ENCODE assay signal across 8 cellular contexts in the genomic region with DNA sequence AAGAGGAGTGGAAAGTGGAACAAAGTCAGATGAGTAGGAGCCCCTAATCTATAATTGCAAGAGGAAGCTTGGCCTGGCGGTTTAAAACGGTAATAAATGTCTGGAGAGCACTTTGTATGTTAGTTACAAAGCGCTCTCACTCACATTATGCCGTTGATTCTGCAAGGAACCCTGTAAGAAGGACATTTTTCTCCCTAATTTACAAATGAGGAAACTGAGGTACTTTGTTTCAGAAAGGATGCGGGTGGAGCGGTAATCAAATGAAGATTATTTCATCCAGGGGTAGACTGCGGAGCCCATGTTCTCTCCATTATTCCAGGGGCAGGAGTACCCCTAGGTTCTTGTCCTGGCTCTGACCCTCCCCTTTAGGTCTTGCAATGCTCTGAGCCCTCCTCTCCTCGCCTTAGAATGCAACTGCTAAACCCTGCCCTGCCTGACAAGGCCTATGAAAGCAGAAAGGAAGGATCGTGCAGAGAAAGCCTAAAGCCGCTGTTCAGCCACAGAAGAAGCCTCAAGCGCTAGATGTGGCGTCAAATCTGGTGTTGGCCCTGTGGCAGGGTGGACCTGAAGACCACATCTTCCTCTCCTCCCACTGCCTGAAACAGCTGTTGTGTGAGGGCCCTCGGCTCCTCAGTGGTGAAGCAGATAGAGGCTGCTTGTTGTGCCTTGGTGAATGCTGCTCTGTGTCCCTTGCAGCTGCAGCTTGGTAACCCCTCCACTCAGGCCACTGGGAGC. TPM values are rescaled to one million over a fixed set of nuclear protein-coding genes. Genes with fewer than 3 reads are reported as not detected.
DNase-seq lines count a peak whose midpoint lies in the region; ATAC-seq and TF ChIP-seq lines count a peak whose summit lies in the region.

No MANE protein-coding gene starts in this region.

- ATAC-seq in stimulated activated naive CD8-positive, alpha-beta T cell treated with anti-CD3 and anti-CD28 coated beads, Interleukin-15, Interleukin-2, amounts not matched to agents 100 U/mL and 50 U/mL, for 24 hours = no peak
- ATAC-seq in stimulated activated naive CD8-positive, alpha-beta T cell treated with anti-CD3 and anti-CD28 coated beads, Interleukin-15, amount 100 ng/mL, for 72 hours = no peak
- no peak for ATAC-seq in GM21737 (IDR thresholded peaks at IDR 0.05; ENCODE audit: unreplicated experiment)

- no peak overlapping the region for H3K27ac ChIP-seq in iPS-20b (ENCODE audit: low read length)
- H3K27ac ChIP-seq in thyroid gland = peak overlapping the region in 1 of 3 donors; percentile 7

- peak overlapping the region; percentile 93 for H3K4me3 Mint-ChIP-seq in stimulated activated naive CD8-positive, alpha-beta T cell treated with anti-CD3 and anti-CD28 coated beads, Interleukin-15, Interleukin-2, amounts not matched to agents 100 ng/mL and 50 ng/mL, for 24 hours
- H3K4me3 Mint-ChIP-seq in stimulated activated naive CD8-positive, alpha-beta T cell treated with anti-CD3 and anti-CD28 coated beads, Interleukin-15, amount 100 ng/mL, for 72 hours = peak overlapping the region; percentile 100

- intact Hi-C loops in thyroid gland (cut with DNase I) = no loop called here

- H3K27ac Mint-ChIP-seq in stimulated activated naive CD8-positive, alpha-beta T cell treated with anti-CD3 and anti-CD28 coated beads, Interleukin-15, Interleukin-2, amounts not matched to agents 100 ng/mL and 50 ng/mL, for 24 hours = peak overlapping the region; percentile 94
- H3K27ac Mint-ChIP-seq in stimulated activated naive CD8-positive, alpha-beta T cell treated with anti-CD3 and anti-CD28 coated beads, Interleukin-15, amount 100 ng/mL, for 72 hours = peak overlapping the region; percentile 79 to 99

- no peaks in the 10 kb centered on the region for H3K27me3 Mint-ChIP-seq in stimulated activated naive CD8-positive, alpha-beta T cell treated with anti-CD3 and anti-CD28 coated beads, Interleukin-15, Interleukin-2, amounts not matched to agents 100 ng/mL and 50 ng/mL, for 24 hours
- H3K27me3 Mint-ChIP-seq in stimulated activated naive CD8-positive, alpha-beta T cell treated with anti-CD3 and anti-CD28 coated beads, Interleukin-15, amount 100 ng/mL, for 72 hours = no peaks in the 10 kb centered on the region

- H3K9me3 Mint-ChIP-seq in stimulated activated naive CD8-positive, alpha-beta T cell treated with anti-CD3 and anti-CD28 coated beads, Interleukin-15, Interleukin-2, amounts not matched to agents 100 ng/mL and 50 ng/mL, for 24 hours = no peaks in the 10 kb centered on the region
- H3K9me3 Mint-ChIP-seq in stimulated activated naive CD8-positive, alpha-beta T cell treated with anti-CD3 and anti-CD28 coated beads, Interleukin-15, amount 100 ng/mL, for 72 hours = no peaks in the 10 kb centered on the region

- TF ChIP-seq POLR2A in thyroid gland (IDR thresholded peaks at IDR 0.05) = no peak

- H3K9me3 ChIP-seq in iPS-20b (ENCODE audit: insufficient read depth, low read depth, low read length) (no peaks in the 10 kb centered on the region), thyroid gland (no peaks in the 10 kb centered on the region)

- H3K27me3 ChIP-seq in iPS-20b (ENCODE audit: insufficient read depth, low read length) = peaks cover 14% of the 10 kb centered on the region
- H3K27me3 ChIP-seq in thyroid gland = no peaks in the 10 kb centered on the region

- peak overlapping the region; percentile 50; the same call in 1 of the 2 replicates for H3K9ac ChIP-seq in iPS-20b (ENCODE audit: low read depth, low read length)

- H3K4me3 ChIP-seq in iPS-20b (ENCODE audit: low read length) = peak overlapping the region; percentile 91; the same call in 1 of the 2 replicates
- peak overlapping the region in 1 of 3 donors; percentile 57 for H3K4me3 ChIP-seq in thyroid gland (replicated peaks in 1 of 3)

- WGBS in thyroid gland, 2 donors = 73 to 75% methylated on average over 13 of the region's 13 CpGs

- peaks cover 11% of the 10 kb centered on the region; the same call in 1 of the 2 replicates for H3K4me1 ChIP-seq in iPS-20b (ENCODE audit: insufficient read depth, low read length)
- H3K4me1 ChIP-seq in thyroid gland = peaks cover 0 to 6% of the 10 kb centered on the region in 2 donors

- DNase-seq in stimulated activated naive CD8-positive, alpha-beta T cell treated with anti-CD3 and anti-CD28 coated beads, Interleukin-15, Interleukin-2, amounts not matched to agents 100 U/mL and 50 U/mL, for 24 hours = no peak
- DNase-seq in activated CD8-positive, alpha-beta memory T cell treated with anti-CD3 and anti-CD28 coated beads, Interleukin-2, amount 50 U/mL, for 48 hours = peak; percentile 60
- DNase-seq in stimulated activated naive CD8-positive, alpha-beta T cell treated with anti-CD3 and anti-CD28 coated beads, Interleukin-15, amount 100 ng/mL, for 72 hours = no peak
- DNase-seq in T-helper 9 cell (no peak), thyroid gland (no peak)

- no peak for TF ChIP-seq CTCF in thyroid gland (IDR thresholded peaks at IDR 0.05)

- peaks cover 28% of the 10 kb centered on the region for H3K4me1 Mint-ChIP-seq in stimulated activated naive CD8-positive, alpha-beta T cell treated with anti-CD3 and anti-CD28 coated beads, Interleukin-15, Interleukin-2, amounts not matched to agents 100 ng/mL and 50 ng/mL, for 24 hours (ENCODE audit: low read depth)
- peaks cover 36% of the 10 kb centered on the region for H3K4me1 Mint-ChIP-seq in stimulated activated naive CD8-positive, alpha-beta T cell treated with anti-CD3 and anti-CD28 coated beads, Interleukin-15, amount 100 ng/mL, for 72 hours

- H3K36me3 Mint-ChIP-seq in stimulated activated naive CD8-positive, alpha-beta T cell treated with anti-CD3 and anti-CD28 coated beads, Interleukin-15, Interleukin-2, amounts not matched to agents 100 ng/mL and 50 ng/mL, for 24 hours (ENCODE audit: low read depth) = peaks cover 20% of the 10 kb centered on the region

- H3K36me3 ChIP-seq in iPS-20b (ENCODE audit: insufficient read depth, low read depth, low read length) = peaks cover 13% of the 10 kb centered on the region
- no peaks in the 10 kb centered on the region for H3K36me3 ChIP-seq in thyroid gland

RNA-seq across cellular contexts. Expression of gene PACC1, which starts 0.6 kb away (rescaled TPM):
- total RNA-seq in thyroid gland = 1 to 10 TPM; 2.9 to 5.5 (median 4.9) TPM

RNA-seq across cellular contexts. Expression of gene NENF, which starts 17.4 kb away (rescaled TPM):
- total RNA-seq in thyroid gland = 100 to 1,000 TPM in 3 of 4 donors, 10 to 100 TPM in 1; 42.4 to 181 (median 122) TPM
